In the genomic region with DNA sequence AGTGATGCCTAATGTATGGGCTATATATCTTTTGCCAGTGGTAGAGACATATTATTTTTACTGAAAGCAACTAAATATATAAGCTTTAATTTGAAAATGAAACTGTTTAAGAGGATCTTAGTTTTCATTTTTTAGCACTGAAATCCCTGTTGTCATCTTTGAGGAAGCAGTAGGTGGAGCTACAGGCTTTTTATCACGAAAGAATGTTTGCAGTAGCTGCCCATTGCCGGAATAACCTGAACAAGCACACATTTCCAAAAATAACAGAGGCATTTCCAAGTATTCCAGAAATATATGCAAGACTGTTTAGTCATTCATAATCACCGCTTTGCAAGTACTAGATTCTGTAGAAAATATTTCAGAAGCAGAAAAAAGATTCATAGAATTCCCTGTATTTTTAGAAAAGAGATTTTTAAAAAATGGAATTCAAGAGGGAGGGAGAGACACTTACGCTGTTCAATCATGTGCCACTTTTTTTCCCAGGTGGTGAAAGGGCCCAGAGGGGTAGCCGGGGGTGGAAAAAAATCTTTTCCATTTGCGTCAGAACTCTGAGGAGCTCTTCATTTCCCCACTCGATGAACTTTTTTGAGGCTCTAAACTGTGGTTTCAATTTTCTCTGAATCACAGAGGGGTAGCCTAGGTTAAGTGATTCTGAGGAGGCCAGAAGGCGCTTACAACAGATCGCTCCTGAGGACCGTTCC, we compare ENCODE assay signal across 8 cellular contexts.
DNase-seq lines count a peak whose midpoint lies in the region; ATAC-seq, FAIRE-seq and TF ChIP-seq lines count a peak whose summit lies in the region.

No MANE protein-coding gene starts in this region.

- TF ChIP-seq RAD21 in HepG2 (CRISPR knock-in tag; IDR thresholded peaks at IDR 0.05), result peak; percentile 62; the same call in 1 of the 2 replicates

- H3K9me3 Mint-ChIP-seq in activated naive CD4-positive, alpha-beta T cell treated with anti-CD3 and anti-CD28 coated beads, Interleukin-2, amount 10 ng/mL, durations not matched to agents 7 days and 5 days, result no peaks in the 10 kb centered on the region

- H3K4me3 ChIP-seq in GM12864 (ENCODE audit: low read depth, low read length) (no peak overlapping the region), astrocyte of the spinal cord (ENCODE audit: low read depth, low read length) (no peak overlapping the region), HepG2 (replicated peaks in 1 of 3; ENCODE audit: insufficient read depth in 1 of 3, low read depth in 2 of 3, low read length in 3 of 3) (no peak overlapping the region), gastrocnemius medialis (no peak overlapping the region)

- peak; percentile 85 for FAIRE-seq in HepG2 (lab: Jason Lieb, UNC)

- no peaks in the 10 kb centered on the region for H3K4me1 Mint-ChIP-seq in activated naive CD4-positive, alpha-beta T cell treated with anti-CD3 and anti-CD28 coated beads, Interleukin-2, amount 10 ng/mL, durations not matched to agents 7 days and 5 days

- no peaks in the 10 kb centered on the region for H3K27me3 Mint-ChIP-seq in activated naive CD4-positive, alpha-beta T cell treated with anti-CD3 and anti-CD28 coated beads, Interleukin-2, amount 10 ng/mL, durations not matched to agents 7 days and 5 days

- H3K9ac ChIP-seq in HepG2 (ENCODE audit: insufficient read depth, low read depth, low read length), result no peak overlapping the region

- no peak for TF ChIP-seq POLR2A in HepG2 (IDR thresholded peaks at IDR 0.05; ENCODE audit: insufficient read depth in 1 of 2, low read depth in 2 of 2, low read length in 2 of 2)
- TF ChIP-seq POLR2A in gastrocnemius medialis (IDR thresholded peaks at IDR 0.05), result no peak

- H3K9me3 ChIP-seq in HepG2 (ENCODE audit: low read length), result no peaks in the 10 kb centered on the region
- no peaks in the 10 kb centered on the region for H3K9me3 ChIP-seq in gastrocnemius medialis

- peak overlapping the region; percentile 8 for H2AFZ ChIP-seq in HepG2 (ENCODE audit: low read length)

- no peaks in the 10 kb centered on the region for H4K20me1 ChIP-seq in HepG2 (ENCODE audit: insufficient read depth, low read length)

- H3K27me3 ChIP-seq in HepG2 (ENCODE audit: control insufficient read depth in 1 of 2, insufficient read depth in 2 of 2, low read length in 2 of 2), result peaks cover 0 to 2% of the 10 kb centered on the region in 2 experiments; a peak in 1 of 5 replicates
- no peaks in the 10 kb centered on the region for H3K27me3 ChIP-seq in gastrocnemius medialis

- no peaks in the 10 kb centered on the region for H3K36me3 Mint-ChIP-seq in activated naive CD4-positive, alpha-beta T cell treated with anti-CD3 and anti-CD28 coated beads, Interleukin-2, amount 10 ng/mL, durations not matched to agents 7 days and 5 days

- ATAC-seq in HepG2 (peak; percentile 68), GM19324 (IDR thresholded peaks at IDR 0.05; ENCODE audit: low FRiP score, unreplicated experiment) (no peak), gastrocnemius medialis (no peak)

- TF ChIP-seq EP300 in HepG2 (IDR thresholded peaks at IDR 0.05; ENCODE audit: low read depth in 2 of 2, low read length in 2 of 2), result no peak
- TF ChIP-seq EP300 in HepG2 (CRISPR knock-in tag; IDR thresholded peaks at IDR 0.05; ENCODE audit: borderline replicate concordance), result no peak

- H3K4me2 ChIP-seq in HepG2 (ENCODE audit: low read depth, low read length), result no peak overlapping the region

- in situ Hi-C loops in astrocyte of the spinal cord (cut with HindIII; ENCODE audit: low sequenced_read_pairs) (no loop called here), HepG2 (cut with HindIII; ENCODE audit: extremely low pct_ligation_motif_present, low pct_unique_long_range_greater_than_20kb) (no loop called here), gastrocnemius medialis (cut with MboI; ENCODE audit: low sequenced_read_pairs in 4 of 4) (no loop called here)

- CTCF ChIA-PET in HepG2 (lab: Yijun Ruan, JAX; ENCODE audit: low intra/inter-chr PET ratio, low total read pairs), result interaction anchor here (1.0 kb wide), 1 partner anchor 123 kb away, joined by 3 read pairs; no protein-coding TSS in a partner anchor
- CTCF ChIA-PET in activated naive CD4-positive, alpha-beta T cell treated with anti-CD3 and anti-CD28 coated beads, Interleukin-2, amount 10 ng/mL, durations not matched to agents 7 days and 5 days (lab: Charles Lee), result no interaction called here

- no TSS peak for BruUV-seq in HepG2 (replicated peaks; lab: Mats Ljungman, UMichigan)

- DNase-seq in GM12864 (ENCODE audit: low read depth), result peak; percentile 1
- peak; percentile 22 for DNase-seq in NCI-H2081 treated with DMSO at 0.1 percent for 48 hours (lab: John Stamatoyannopoulos, UW)
- peak; percentile 86 for DNase-seq in astrocyte of the spinal cord (ENCODE audit: low read depth, low spot score)
- peak; percentile 55 for DNase-seq in HepG2 (ENCODE audit: low spot score)
- DNase-seq in activated naive CD4-positive, alpha-beta T cell treated with anti-CD3 and anti-CD28 coated beads, Interleukin-2, amount 10 ng/mL, durations not matched to agents 7 days and 5 days, result no peak
- DNase-seq in gastrocnemius medialis, result no peak
- DNase-seq in activated effector memory CD4-positive, alpha-beta T cell treated with anti-CD3 and anti-CD28 coated beads, Interleukin-2, amount 50 U/mL, for 16 hours, result no peak

- WGBS in HepG2 (ENCODE audit: low lambda C conversion rate), result 8% methylated on average over 10 of the region's 10 CpGs

- no peaks in the 10 kb centered on the region for H3K36me3 ChIP-seq in HepG2 (replicated peaks in 1 of 2; ENCODE audit: control insufficient read depth in 1 of 2, insufficient read depth in 2 of 2, low read length in 2 of 2)
- H3K36me3 ChIP-seq in gastrocnemius medialis, result no peaks in the 10 kb centered on the region

- no peak overlapping the region for H3K27ac Mint-ChIP-seq in activated naive CD4-positive, alpha-beta T cell treated with anti-CD3 and anti-CD28 coated beads, Interleukin-2, amount 10 ng/mL, durations not matched to agents 7 days and 5 days

- no peaks in the 10 kb centered on the region for H3K4me1 ChIP-seq in HepG2 (ENCODE audit: insufficient read depth, low read length)
- no peaks in the 10 kb centered on the region for H3K4me1 ChIP-seq in gastrocnemius medialis

- no peak overlapping the region for H3K4me3 Mint-ChIP-seq in activated naive CD4-positive, alpha-beta T cell treated with anti-CD3 and anti-CD28 coated beads, Interleukin-2, amount 10 ng/mL, durations not matched to agents 7 days and 5 days

- POLR2A ChIA-PET in HepG2 (lab: Yijun Ruan, JAX), result no interaction called here

- H3K79me2 ChIP-seq in HepG2 (ENCODE audit: insufficient read depth, low read length), result no peaks in the 10 kb centered on the region

- TF ChIP-seq CTCF in GM12864 (IDR thresholded peaks at IDR 0.05; ENCODE audit: low read depth, low read length, missing control alignments) (no peak), astrocyte of the spinal cord (IDR thresholded peaks at IDR 0.05; ENCODE audit: low read depth, low read length) (peak; percentile 57), HepG2 (CRISPR knock-in tag; IDR thresholded peaks at IDR 0.05) (peak; percentile 67), gastrocnemius medialis (IDR thresholded peaks at IDR 0.05 in 4 of 5, conservative IDR thresholded peaks at IDR 0.05 in 1 of 5) (no peak)

- intact Hi-C loops in HepG2 (cut with micrococcal nuclease; ENCODE audit: unreplicated experiment) (loop anchor here (1.0 to 10.0 kb wide), 3 partner anchors 293 to 1019 kb away; no protein-coding TSS in a partner anchor), gastrocnemius medialis (cut with DNase I; ENCODE audit: low total_unique reads) (no loop called here)

- H3K27ac ChIP-seq in HepG2 (ENCODE audit: extremely low read length, insufficient read depth, low read length), result no peak overlapping the region
- H3K27ac ChIP-seq in gastrocnemius medialis, result no peak overlapping the region

TF ChIP-seq in HepG2, 621 proteins besides CTCF, POLR2A, EP300 and RAD21:
- 0 out of 2 replicates have a peak, but pooled peaks have one; percentile 31 for TF ChIP-seq FOXK1 (CRISPR knock-in tag; IDR thresholded peaks at IDR 0.05; ENCODE audit: borderline replicate concordance, low read depth)
- no peak for TF ChIP-seq ZFP1 (CRISPR knock-in tag; IDR thresholded peaks at IDR 0.05)
- 0 out of 2 replicates have a peak, but pooled peaks have one; percentile 18 for TF ChIP-seq ELF3 (CRISPR knock-in tag; IDR thresholded peaks at IDR 0.05)
- peak; percentile 78 for TF ChIP-seq STAG1 (CRISPR knock-in tag; IDR thresholded peaks at IDR 0.05)

Comparison
In these comparisons a context has a peak if more than half of its experiments do, and no peak if none do; other contexts are left out.
1. DNase-seq: peak in GM12864 (single experiment), NCI-H2081 treated with DMSO at 0.1 percent for 48 hours (single experiment), astrocyte of the spinal cord (single experiment) and HepG2 (single experiment); none in activated naive CD4-positive, alpha-beta T cell treated with anti-CD3 and anti-CD28 coated beads, Interleukin-2, amount 10 ng/mL, durations not matched to agents 7 days and 5 days (single experiment), gastrocnemius medialis (0 of 2) and activated effector memory CD4-positive, alpha-beta T cell treated with anti-CD3 and anti-CD28 coated beads, Interleukin-2, amount 50 U/mL, for 16 hours (single experiment).
2. CTCF ChIP-seq: peak in astrocyte of the spinal cord (single experiment) and HepG2 (single experiment); none in GM12864 (single experiment) and gastrocnemius medialis (0 of 5).